17 cellular contexts compared by ENCODE assay signal in the genomic region with DNA sequence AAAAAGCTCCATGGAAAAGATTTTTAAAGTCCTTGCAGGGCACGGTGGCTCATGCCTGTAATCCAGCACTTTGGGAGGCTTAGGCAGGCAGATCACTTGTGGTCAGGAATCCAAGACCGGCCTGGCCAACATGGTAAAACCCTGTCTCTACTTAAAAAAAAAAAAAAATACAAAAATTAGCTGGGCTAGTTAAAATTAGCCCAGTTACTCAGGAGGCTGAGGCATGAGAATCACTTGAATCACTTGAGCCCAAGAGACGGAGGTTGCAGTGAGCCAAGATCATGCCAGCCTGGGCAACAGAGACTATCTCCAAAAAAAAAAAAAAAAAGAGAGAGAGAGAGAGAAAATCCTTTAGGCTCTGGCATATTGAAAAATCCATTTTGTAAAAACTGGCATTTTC.
DNase-seq lines count a peak whose midpoint lies in the region; ATAC-seq and TF ChIP-seq lines count a peak whose summit lies in the region.
"Had no signal": no experiment of that assay in that cellular context is flagged by ENCODE, and none has a peak within 500 bp of the region (broad histone marks: within the 10 kb centered on the region; RNA-seq: fewer than 3 reads in every experiment).

No MANE protein-coding gene starts in this region.

- H3K4me3 ChIP-seq in GM23338 (no peak overlapping the region), HUES6 (ENCODE audit: low read depth, low read length) (no peak overlapping the region), iPS-20b (ENCODE audit: low read length) (no peak overlapping the region), psoas muscle (no peak overlapping the region), Peyer's patch (no peak overlapping the region)
- H3K4me3 ChIP-seq: SJSA1 had no signal

- H3K27ac ChIP-seq in GM23338 (ENCODE audit: low read depth) = peak overlapping the region; percentile 4; the same call in 1 of the 2 replicates
- H3K27ac ChIP-seq in HUES6 (ENCODE audit: low read depth, low read length) = 0 out of 2 replicates have a peak overlapping the region, but pooled peaks have one; percentile 8
- H3K27ac ChIP-seq in iPS-20b (ENCODE audit: low read length) = peak overlapping the region; percentile 5
- H3K27ac ChIP-seq in psoas muscle = peak overlapping the region; percentile 30
- H3K27ac ChIP-seq in Peyer's patch = no peak overlapping the region
- H3K27ac ChIP-seq: HL-60, SJSA1 had no signal

- H3K4me3 Mint-ChIP-seq in GM23338 = no peak overlapping the region

- H3K79me2 ChIP-seq in GM23338 (replicated peaks; ENCODE audit: insufficient read depth) = peaks cover 45% of the 10 kb centered on the region

- 12 to 39% (median 32%) methylated on average over 3 of the region's 3 CpGs for WGBS in psoas muscle, 3 donors

- no peak overlapping the region for H2AFZ ChIP-seq in GM23338

- H4K20me1 ChIP-seq in GM23338 (replicated peaks; ENCODE audit: insufficient read depth) = peaks cover 4% of the 10 kb centered on the region; the same call in 1 of the 2 replicates

- peaks cover 59% of the 10 kb centered on the region for H3K4me1 Mint-ChIP-seq in GM23338

- intact Hi-C loops in psoas muscle (cut with DNase I) = no loop called here

- H3K9me3 ChIP-seq in HUES6 (ENCODE audit: control insufficient read depth, insufficient read depth, low read depth, low read length) = no peaks in the 10 kb centered on the region
- no peaks in the 10 kb centered on the region for H3K9me3 ChIP-seq in iPS-20b (ENCODE audit: insufficient read depth, low read depth, low read length)
- H3K9me3 ChIP-seq in psoas muscle = no peaks in the 10 kb centered on the region
- no peaks in the 10 kb centered on the region for H3K9me3 ChIP-seq in Peyer's patch
- H3K9me3 ChIP-seq: SJSA1 had no signal

- peak overlapping the region; percentile 45 for H3K4me2 ChIP-seq in GM23338

- no peaks in the 10 kb centered on the region for H3F3A ChIP-seq in GM23338 (replicated peaks; ENCODE audit: low read depth)

- H3K27me3 Mint-ChIP-seq in GM23338 (ENCODE audit: insufficient read depth, low read depth, poor library complexity) = peaks cover 4% of the 10 kb centered on the region

- no peak for TF ChIP-seq POLR2A in Peyer's patch (IDR thresholded peaks at IDR 0.05)

- DNase-seq in GM23338 (ENCODE audit: low spot score) (no peak), psoas muscle (no peak), Peyer's patch (no peak), GDM1 (lab: John Stamatoyannopoulos, UW) (no peak)
- DNase-seq: ACHN; AML-193; NCI-H187; NCI-H226; NCI-H526; NK-92 treated with Interleukin-12 subunit alpha and Interleukin-12 subunit beta, amount 100 ng/mL, for 24 hours; RPMI8226 had no signal

- ATAC-seq in GM23338 = no peak
- peak in 3 of 4 donors; percentile 59 to 84 (median 68) for ATAC-seq in psoas muscle
- ATAC-seq in HG02852 (IDR thresholded peaks at IDR 0.05; ENCODE audit: unreplicated experiment) = no peak
- ATAC-seq: HCT116 had no signal

- peaks cover 49% of the 10 kb centered on the region for H3K4me1 ChIP-seq in GM23338 (ENCODE audit: insufficient read depth)
- peaks cover 39% of the 10 kb centered on the region for H3K4me1 ChIP-seq in HUES6 (ENCODE audit: control insufficient read depth, insufficient read depth, low read length)
- peaks cover 41% of the 10 kb centered on the region for H3K4me1 ChIP-seq in iPS-20b (ENCODE audit: insufficient read depth, low read length)
- peaks cover 9% of the 10 kb centered on the region for H3K4me1 ChIP-seq in psoas muscle
- no peaks in the 10 kb centered on the region for H3K4me1 ChIP-seq in Peyer's patch

- peak overlapping the region; percentile 89 for H3K27ac Mint-ChIP-seq in GM23338

- no peaks in the 10 kb centered on the region for H3K9me3 Mint-ChIP-seq in GM23338

- no peaks in the 10 kb centered on the region for H3K9me2 ChIP-seq in GM23338 (ENCODE audit: insufficient read depth)

- no peak overlapping the region for H3K9ac ChIP-seq in HUES6 (ENCODE audit: low read length)
- peak overlapping the region; percentile 5; the same call in 1 of the 2 replicates for H3K9ac ChIP-seq in iPS-20b (ENCODE audit: low read depth, low read length)

- no peak for TF ChIP-seq CTCF in GM23338 (conservative IDR thresholded peaks at IDR 0.05; ENCODE audit: low read depth in 2 of 2)
- no peak for TF ChIP-seq CTCF in psoas muscle (IDR thresholded peaks at IDR 0.05)
- TF ChIP-seq CTCF in Peyer's patch (IDR thresholded peaks at IDR 0.05) = no peak

- peaks cover 39% of the 10 kb centered on the region for H3K36me3 Mint-ChIP-seq in GM23338 (ENCODE audit: low read depth)

- H3K27me3 ChIP-seq in GM23338 (ENCODE audit: insufficient read depth) = no peaks in the 10 kb centered on the region
- H3K27me3 ChIP-seq in HUES6 (ENCODE audit: control insufficient read depth, insufficient read depth, low read length) = no peaks in the 10 kb centered on the region
- H3K27me3 ChIP-seq in iPS-20b (ENCODE audit: insufficient read depth, low read length) = no peaks in the 10 kb centered on the region
- no peaks in the 10 kb centered on the region for H3K27me3 ChIP-seq in psoas muscle (ENCODE audit: insufficient read depth in 3 of 3, low read length in 2 of 3)
- no peaks in the 10 kb centered on the region for H3K27me3 ChIP-seq in Peyer's patch
- H3K27me3 ChIP-seq: SJSA1 had no signal

- no peaks in the 10 kb centered on the region; the same call in 1 of the 2 replicates for H3K36me3 ChIP-seq in GM23338 (ENCODE audit: insufficient read depth)
- H3K36me3 ChIP-seq in HUES6 (ENCODE audit: control insufficient read depth, insufficient read depth, low read length) = peaks cover 23% of the 10 kb centered on the region
- peaks cover 47% of the 10 kb centered on the region for H3K36me3 ChIP-seq in iPS-20b (ENCODE audit: insufficient read depth, low read depth, low read length)
- H3K36me3 ChIP-seq in psoas muscle (ENCODE audit: insufficient read depth in 1 of 2, low read depth in 1 of 2) = peaks cover 0 to 15% of the 10 kb centered on the region in 2 donors
- H3K36me3 ChIP-seq in Peyer's patch = peaks cover 0 to 25% (median 0%) of the 10 kb centered on the region in 3 donors

TF ChIP-seq in GM23338, 12 proteins besides CTCF, POLR2A, EP300 and RAD21 (continues in another document):
- TF ChIP-seq POLR2AphosphoS5 (IDR thresholded peaks at IDR 0.05; ENCODE audit: low read depth) (no peak), ZNF114 (CRISPR knock-in tag; IDR thresholded peaks at IDR 0.05) (no peak), JUNB (IDR thresholded peaks at IDR 0.05; ENCODE audit: unreplicated experiment) (no peak), ZNF331 (CRISPR knock-in tag; IDR thresholded peaks at IDR 0.05; ENCODE audit: low read depth) (no peak), STAT1 (IDR thresholded peaks at IDR 0.05; ENCODE audit: unreplicated experiment) (no peak), ETS1 (IDR thresholded peaks at IDR 0.05) (no peak), EZH2 (IDR thresholded peaks at IDR 0.05; ENCODE audit: low read depth, unreplicated experiment) (no peak), REST (IDR thresholded peaks at IDR 0.05; ENCODE audit: unreplicated experiment) (no peak), EZH2phosphoT487 (IDR thresholded peaks at IDR 0.05; ENCODE audit: unreplicated experiment) (no peak), CREB1 (CRISPR knock-in tag; IDR thresholded peaks at IDR 0.05; ENCODE audit: low read depth) (no peak)

Comparison
In these comparisons a context has a peak if more than half of its experiments do, and no peak if none do; other contexts are left out.
1. ATAC-seq: peak in psoas muscle (3 of 4); none in GM23338 (single experiment) and HG02852 (single experiment).
2. H3K27ac ChIP-seq: peak in GM23338 (single experiment), HUES6 (single experiment), iPS-20b (single experiment) and psoas muscle (single experiment); none in Peyer's patch (0 of 4).